ENCODE assay signal across 8 cellular contexts in genomic region chr7:101163281-101164070, GRCh38. TPM values are rescaled to one million over a fixed set of nuclear protein-coding genes. Genes with fewer than 3 reads are reported as not detected.
A peak's percentile ranks its signal among the peaks of the same experiment; 100 is the strongest.
DNase-seq lines count a peak whose midpoint lies in the region; ATAC-seq and TF ChIP-seq lines count a peak whose summit lies in the region.

No MANE protein-coding gene starts in this region.

- H3K79me2 ChIP-seq in Karpas-422 (ENCODE audit: low read length) (0 out of 2 replicates have a peak, but pooled peaks cover 5% of the 10 kb centered on the region), fibroblast of lung (ENCODE audit: control insufficient read depth, insufficient read depth, low read length) (no peaks in the 10 kb centered on the region)

- peak overlapping the region; percentile 89 for H3K27ac ChIP-seq in Karpas-422 (ENCODE audit: low read length)
- no peak overlapping the region for H3K27ac ChIP-seq in fibroblast of lung (ENCODE audit: insufficient read depth, low read length)
- no peak overlapping the region for H3K27ac ChIP-seq in sigmoid colon

- H3K27me3 ChIP-seq in Karpas-422 (ENCODE audit: low read length) (no peaks in the 10 kb centered on the region), fibroblast of lung (ENCODE audit: control insufficient read depth, insufficient read depth, low read length) (peaks cover 27% of the 10 kb centered on the region), sigmoid colon (peaks cover 55 to 84% (median 74%) of the 10 kb centered on the region in 3 donors)

- peaks cover 35% of the 10 kb centered on the region for H3K27me3 Mint-ChIP-seq in T-helper 17 cell

- no peak for ATAC-seq in T-helper 17 cell
- ATAC-seq in HG03045 (IDR thresholded peaks at IDR 0.05; ENCODE audit: unreplicated experiment), result no peak

- peak overlapping the region; percentile 24 for H3K27ac Mint-ChIP-seq in T-helper 17 cell

- peak overlapping the region; percentile 78 for H3K4me2 ChIP-seq in Karpas-422 (ENCODE audit: low read depth, low read length, poor library complexity, severe bottlenecking)
- peak overlapping the region; percentile 85 for H3K4me2 ChIP-seq in fibroblast of lung (ENCODE audit: extremely low read depth, insufficient read depth, low read length)

- DNase-seq in NCI-H1417 (lab: John Stamatoyannopoulos, UW), result peak; percentile 71 to 91 (median 88)
- DNase-seq in NCI-H1417 treated with DMSO at 0.1 percent for 48 hours (lab: John Stamatoyannopoulos, UW), result no peak
- DNase-seq in Karpas-422, result peak; percentile 91
- peak in 1 of 3 donors; percentile 20 for DNase-seq in T-helper 17 cell
- DNase-seq in fibroblast of lung (ENCODE audit: low read depth in 2 of 2), result no peak
- no peak for DNase-seq in sigmoid colon
- no peak for DNase-seq in activated gamma-delta T cell treated with Interleukin-2 at 50 U/mL for 16 hours

- peaks cover 33% of the 10 kb centered on the region for H3K4me1 ChIP-seq in Karpas-422 (ENCODE audit: low read length)
- H3K4me1 ChIP-seq in fibroblast of lung (ENCODE audit: control insufficient read depth, extremely low read depth, insufficient read depth, low read length), result peaks cover 11% of the 10 kb centered on the region
- peaks cover 0 to 42% (median 42%) of the 10 kb centered on the region in 4 donors for H3K4me1 ChIP-seq in sigmoid colon

- no peak for TF ChIP-seq POLR2A in sigmoid colon (IDR thresholded peaks at IDR 0.05)

- peaks cover 30% of the 10 kb centered on the region for H4K20me1 ChIP-seq in Karpas-422 (ENCODE audit: insufficient read depth, low read depth, low read length)
- H4K20me1 ChIP-seq in fibroblast of lung (ENCODE audit: control insufficient read depth, extremely low read depth, insufficient read depth, low read length), result peaks cover 2% of the 10 kb centered on the region

- no peaks in the 10 kb centered on the region for H3K9me3 ChIP-seq in Karpas-422 (ENCODE audit: low read length)
- no peaks in the 10 kb centered on the region for H3K9me3 ChIP-seq in T-helper 17 cell (ENCODE audit: control insufficient read depth, low read length, poor library complexity, severe bottlenecking)
- no peaks in the 10 kb centered on the region for H3K9me3 ChIP-seq in fibroblast of lung (ENCODE audit: control insufficient read depth, insufficient read depth, low read depth, low read length)
- no peaks in the 10 kb centered on the region for H3K9me3 ChIP-seq in sigmoid colon

- no peaks in the 10 kb centered on the region for H3K36me3 ChIP-seq in Karpas-422 (ENCODE audit: insufficient read depth, low read length)
- peaks cover 13% of the 10 kb centered on the region for H3K36me3 ChIP-seq in fibroblast of lung (ENCODE audit: control insufficient read depth, insufficient read depth, low read length)
- H3K36me3 ChIP-seq in sigmoid colon, result peaks cover 5 to 30% (median 15%) of the 10 kb centered on the region in 4 donors

- no peak for TF ChIP-seq EP300 in sigmoid colon (IDR thresholded peaks at IDR 0.05)

- peaks cover 29% of the 10 kb centered on the region for H3K4me1 Mint-ChIP-seq in T-helper 17 cell

- H3K36me3 Mint-ChIP-seq in T-helper 17 cell (ENCODE audit: low read depth), result peaks cover 15% of the 10 kb centered on the region

- H3K9ac ChIP-seq in Karpas-422 (ENCODE audit: low read length) (peak overlapping the region; percentile 89), fibroblast of lung (ENCODE audit: insufficient read depth, low read length) (no peak overlapping the region)

- 1% methylated on average over 82 to 92 of the region's 92 CpGs for WGBS in sigmoid colon, 2 donors

- H3K4me3 Mint-ChIP-seq in T-helper 17 cell, result peak overlapping the region; percentile 79

- H2AFZ ChIP-seq in Karpas-422 (ENCODE audit: low read length) (no peak overlapping the region), fibroblast of lung (ENCODE audit: low read length) (no peak overlapping the region)

- intact Hi-C loops in sigmoid colon (cut with DNase I), result loop anchor here (10.0 kb wide), 1 partner anchor 269 kb away; the partner anchor contains the start of gene ACHE

- no peaks in the 10 kb centered on the region for H3K9me2 ChIP-seq in Karpas-422 (replicated peaks; ENCODE audit: insufficient read depth, low read length)

- H3K4me3 ChIP-seq in Karpas-422 (ENCODE audit: low read length) (peak overlapping the region; percentile 76), fibroblast of lung (replicated peaks in 1 of 4; ENCODE audit: control extremely low read depth in 1 of 4, insufficient read depth in 1 of 4, low read depth in 3 of 4, low read length in 4 of 4) (peak overlapping the region in 3 of 4 experiments; percentile 12 to 49 (median 29)), sigmoid colon (peak overlapping the region in 3 of 4 donors; percentile 12 to 35 (median 25))

- TF ChIP-seq CTCF in fibroblast of lung (conservative IDR thresholded peaks at IDR 0.05 in 1 of 2, IDR thresholded peaks at IDR 0.05 in 1 of 2; ENCODE audit: low read depth in 1 of 2, low read length in 2 of 2) (no peak), sigmoid colon (IDR thresholded peaks at IDR 0.05) (no peak)

RNA-seq across cellular contexts. Expression of gene VGF, which starts 1.9 kb away (rescaled TPM):
- 0.86 and 1.4 TPM in 2 replicates for total RNA-seq in Karpas-422 (2014; rRNA removed; shearing (Covaris generic); ENCODE audit: low replicate concordance)
- not detected for total RNA-seq in T-helper 17 cell
- 0.26 and 0.66 TPM in 2 replicates for total RNA-seq in fibroblast of lung
- 0.14 TPM in 1 of 2 replicates, not detected in the other for polyA plus RNA-seq in fibroblast of lung
- 0.10 and 1.5 TPM in 2 replicates for polyA plus RNA-seq in fibroblast of lung (2012)
- polyA minus RNA-seq in fibroblast of lung (ENCODE audit: low replicate concordance), result 0.15 TPM in 1 of 2 replicates, not detected in the other
- total RNA-seq in sigmoid colon, result under 1 TPM in 2 of 4 donors, not detected in 2; 0.55 to 0.68 TPM
- polyA plus RNA-seq in sigmoid colon, result under 1 TPM in 1 of 3 donors, not detected in 2; 0.54 TPM

RNA-seq across cellular contexts. Expression of gene AP1S1, which starts 9.2 kb away (rescaled TPM):
- 150 and 256 TPM in 2 replicates for total RNA-seq in Karpas-422 (2014; rRNA removed; shearing (Covaris generic); ENCODE audit: low replicate concordance)
- total RNA-seq in T-helper 17 cell (10 to 100 TPM in 1 of 2 donors, 1 to 10 TPM in 1; 9.7 to 11.7 TPM), fibroblast of lung (127 and 139 TPM in 2 replicates), sigmoid colon (10 to 100 TPM; 15.8 to 31.4 (median 26.9) TPM)
- polyA plus RNA-seq in fibroblast of lung (128 and 185 TPM in 2 replicates), sigmoid colon (100 to 1,000 TPM; 100 to 135 (median 132) TPM)
- 136 and 181 TPM in 2 replicates for polyA plus RNA-seq in fibroblast of lung (2012)
- 78.8 and 128 TPM in 2 replicates for polyA minus RNA-seq in fibroblast of lung (ENCODE audit: low replicate concordance)

RNA-seq across cellular contexts. Expression of gene NAT16, which starts 16.6 kb away (rescaled TPM):
- not detected in 2 replicates for total RNA-seq in Karpas-422 (2014; rRNA removed; shearing (Covaris generic); ENCODE audit: low replicate concordance)
- not detected for total RNA-seq in T-helper 17 cell
- total RNA-seq in fibroblast of lung, result not detected in 2 replicates
- polyA plus RNA-seq in fibroblast of lung, result not detected in 2 replicates
- polyA plus RNA-seq in fibroblast of lung (2012), result not detected in 2 replicates
- polyA minus RNA-seq in fibroblast of lung (ENCODE audit: low replicate concordance), result not detected in 2 replicates
- not detected for total RNA-seq in sigmoid colon
- polyA plus RNA-seq in sigmoid colon, result under 1 TPM in 1 of 3 donors, not detected in 2; 0.23 TPM

RNA-seq across cellular contexts. Expression of gene SERPINE1, which starts 36.6 kb away (rescaled TPM):
- not detected in 2 replicates for total RNA-seq in Karpas-422 (2014; rRNA removed; shearing (Covaris generic); ENCODE audit: low replicate concordance)
- total RNA-seq in T-helper 17 cell (1 to 10 TPM in 1 of 2 donors, under 1 TPM in 1; 0.32 to 2.5 TPM), fibroblast of lung (41.3 and 167 TPM in 2 replicates), sigmoid colon (10 to 100 TPM in 2 of 4 donors, 1 to 10 TPM in 2; 1.5 to 21.3 (median 11.7) TPM)
- polyA plus RNA-seq in fibroblast of lung (679 and 1,153 TPM in 2 replicates), sigmoid colon (10 to 100 TPM in 1 of 3 donors, 1 to 10 TPM in 1, under 1 TPM in 1; 0.46 to 10.0 (median 1.8) TPM)
- polyA plus RNA-seq in fibroblast of lung (2012), result 413 and 685 TPM in 2 replicates
- 763 and 1,105 TPM in 2 replicates for polyA minus RNA-seq in fibroblast of lung (ENCODE audit: low replicate concordance)

RNA-seq across cellular contexts. Expression of gene MOGAT3, which starts 37.4 kb away (rescaled TPM):
- not detected in 2 replicates for total RNA-seq in Karpas-422 (2014; rRNA removed; shearing (Covaris generic); ENCODE audit: low replicate concordance)
- total RNA-seq in T-helper 17 cell (not detected), fibroblast of lung (not detected in 2 replicates), sigmoid colon (not detected)
- polyA plus RNA-seq in fibroblast of lung (not detected in 2 replicates), sigmoid colon (10 to 100 TPM in 1 of 3 donors, 1 to 10 TPM in 2; 3.6 to 27.2 (median 3.7) TPM)
- not detected in 2 replicates for polyA plus RNA-seq in fibroblast of lung (2012)
- 1.5 TPM in 1 of 2 replicates, not detected in the other for polyA minus RNA-seq in fibroblast of lung (ENCODE audit: low replicate concordance)

Comparison
In these comparisons a context has a peak if more than half of its experiments do, and no peak if none do; other contexts are left out.
1. DNase-seq: peak in NCI-H1417 (3 of 3) and Karpas-422 (single experiment); none in NCI-H1417 treated with DMSO at 0.1 percent for 48 hours (single experiment), fibroblast of lung (0 of 2), sigmoid colon (single experiment) and activated gamma-delta T cell treated with Interleukin-2 at 50 U/mL for 16 hours (single experiment).
2. H3K4me3 ChIP-seq: peak in every context shown above with its lines; median percentile 76 in Karpas-422; 29 in fibroblast of lung; 25 in sigmoid colon.